ENCODE assay signal across 2 cellular contexts in the genomic region with DNA sequence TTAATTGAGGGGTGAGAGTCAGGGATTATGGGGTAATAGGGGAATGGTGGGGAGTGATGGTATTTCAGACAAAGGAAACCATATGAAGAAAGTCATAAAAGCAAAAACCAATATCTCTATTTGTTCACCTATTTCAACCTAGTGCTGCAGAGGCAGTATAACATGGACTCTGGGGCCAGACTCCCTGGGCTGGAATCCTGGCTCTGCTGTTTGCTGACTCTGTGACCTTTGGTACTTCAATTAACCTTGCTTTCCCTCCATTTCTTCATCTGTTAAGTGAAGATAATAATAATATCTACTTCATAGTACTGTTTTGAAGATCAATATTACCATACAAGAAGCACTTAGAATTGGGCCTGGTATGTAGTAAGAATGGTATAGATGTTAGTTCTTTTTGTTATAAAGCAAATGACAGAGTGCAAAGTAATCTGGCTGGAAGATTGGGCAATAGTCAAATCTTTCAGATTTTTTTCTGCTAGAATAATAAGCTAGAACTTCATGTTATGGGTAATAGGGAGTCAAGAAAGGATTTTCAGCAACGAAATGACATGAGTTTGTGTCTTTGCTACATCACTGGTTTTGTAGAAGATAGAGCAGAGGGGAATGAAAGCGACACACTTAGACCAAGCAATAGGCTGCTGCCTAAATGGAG.
A peak's percentile ranks its signal among the peaks of the same experiment; 100 is the strongest.
TF ChIP-seq lines count a peak whose summit lies in the region.

No MANE protein-coding gene starts in this region.

TF ChIP-seq in HepG2, 621 proteins besides CTCF, POLR2A, EP300 and RAD21 (continues in another document):
- TF ChIP-seq HNRNPK (IDR thresholded peaks at IDR 0.05; ENCODE audit: low read depth, low read length, poor library complexity, severe bottlenecking) (peak; percentile 78), ZMYM4 (CRISPR knock-in tag; IDR thresholded peaks at IDR 0.05) (0 out of 2 replicates have a peak, but pooled peaks have one; percentile 38), FOXA3 (CRISPR knock-in tag; IDR thresholded peaks at IDR 0.05) (peak; percentile 22; the same call in 1 of the 2 replicates), RBM22 (optimal IDR thresholded peaks at IDR 0.05; ENCODE audit: low read length) (no peak), NR2F6 (IDR thresholded peaks at IDR 0.05) (peak; percentile 64), NR2F6 (CRISPR knock-in tag; IDR thresholded peaks at IDR 0.05) (peak; percentile 58), CEBPB (IDR thresholded peaks at IDR 0.05; ENCODE audit: borderline replicate concordance, low read depth, low read length) (peak; percentile 75), MIXL1 (CRISPR knock-in tag; IDR thresholded peaks at IDR 0.05) (0 out of 2 replicates have a peak, but pooled peaks have one; percentile 52), CHD4 (IDR thresholded peaks at IDR 0.05; ENCODE audit: borderline replicate concordance, low read length) (peak; percentile 45; the same call in 1 of the 2 replicates), ATRX (CRISPR knock-in tag; IDR thresholded peaks at IDR 0.05; ENCODE audit: borderline replicate concordance) (no peak), ARID5B (CRISPR knock-in tag; IDR thresholded peaks at IDR 0.05) (peak; percentile 20; the same call in 1 of the 2 replicates), MIER2 (CRISPR knock-in tag; IDR thresholded peaks at IDR 0.05) (no peak)
- TF ChIP-seq, protein P1, sequence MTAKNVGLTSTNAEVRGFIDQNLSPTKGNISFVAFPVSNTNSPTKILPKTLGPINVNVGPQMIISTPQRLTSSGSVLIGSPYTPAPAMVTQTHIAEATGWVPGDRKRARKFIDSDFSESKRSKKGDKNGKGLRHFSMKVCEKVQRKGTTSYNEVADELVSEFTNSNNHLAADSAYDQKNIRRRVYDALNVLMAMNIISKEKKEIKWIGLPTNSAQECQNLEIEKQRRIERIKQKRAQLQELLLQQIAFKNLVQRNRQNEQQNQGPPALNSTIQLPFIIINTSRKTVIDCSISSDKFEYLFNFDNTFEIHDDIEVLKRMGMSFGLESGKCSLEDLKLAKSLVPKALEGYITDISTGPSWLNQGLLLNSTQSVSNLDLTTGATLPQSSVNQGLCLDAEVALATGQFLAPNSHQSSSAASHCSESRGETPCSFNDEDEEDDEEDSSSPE (CRISPR knock-in tag; IDR thresholded peaks at IDR 0.05): 0 out of 2 replicates have a peak, but pooled peaks have one; percentile 5
- TF ChIP-seq, protein P2, sequence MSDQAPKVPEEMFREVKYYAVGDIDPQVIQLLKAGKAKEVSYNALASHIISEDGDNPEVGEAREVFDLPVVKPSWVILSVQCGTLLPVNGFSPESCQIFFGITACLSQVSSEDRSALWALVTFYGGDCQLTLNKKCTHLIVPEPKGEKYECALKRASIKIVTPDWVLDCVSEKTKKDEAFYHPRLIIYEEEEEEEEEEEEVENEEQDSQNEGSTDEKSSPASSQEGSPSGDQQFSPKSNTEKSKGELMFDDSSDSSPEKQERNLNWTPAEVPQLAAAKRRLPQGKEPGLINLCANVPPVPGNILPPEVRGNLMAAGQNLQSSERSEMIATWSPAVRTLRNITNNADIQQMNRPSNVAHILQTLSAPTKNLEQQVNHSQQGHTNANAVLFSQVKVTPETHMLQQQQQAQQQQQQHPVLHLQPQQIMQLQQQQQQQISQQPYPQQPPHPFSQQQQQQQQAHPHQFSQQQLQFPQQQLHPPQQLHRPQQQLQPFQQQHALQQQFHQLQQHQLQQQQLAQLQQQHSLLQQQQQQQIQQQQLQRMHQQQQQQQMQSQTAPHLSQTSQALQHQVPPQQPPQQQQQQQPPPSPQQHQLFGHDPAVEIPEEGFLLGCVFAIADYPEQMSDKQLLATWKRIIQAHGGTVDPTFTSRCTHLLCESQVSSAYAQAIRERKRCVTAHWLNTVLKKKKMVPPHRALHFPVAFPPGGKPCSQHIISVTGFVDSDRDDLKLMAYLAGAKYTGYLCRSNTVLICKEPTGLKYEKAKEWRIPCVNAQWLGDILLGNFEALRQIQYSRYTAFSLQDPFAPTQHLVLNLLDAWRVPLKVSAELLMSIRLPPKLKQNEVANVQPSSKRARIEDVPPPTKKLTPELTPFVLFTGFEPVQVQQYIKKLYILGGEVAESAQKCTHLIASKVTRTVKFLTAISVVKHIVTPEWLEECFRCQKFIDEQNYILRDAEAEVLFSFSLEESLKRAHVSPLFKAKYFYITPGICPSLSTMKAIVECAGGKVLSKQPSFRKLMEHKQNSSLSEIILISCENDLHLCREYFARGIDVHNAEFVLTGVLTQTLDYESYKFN (CRISPR knock-in tag; conservative IDR thresholded peaks at IDR 0.05): peak; percentile 33; the same call in 1 of the 2 replicates

TF ChIP-seq in GM12891, 5 proteins besides CTCF, POLR2A, EP300 and RAD21:
- no peak for TF ChIP-seq POU2F2 (IDR thresholded peaks at IDR 0.05; ENCODE audit: low read depth, low read length)
- TF ChIP-seq SPI1 (IDR thresholded peaks at IDR 0.05; ENCODE audit: low read depth, low read length): no peak
- TF ChIP-seq POLR2AphosphoS5 (IDR thresholded peaks at IDR 0.05; ENCODE audit: low read depth, low read length): no peak
- no peak for TF ChIP-seq TAF1 (IDR thresholded peaks at IDR 0.05; ENCODE audit: low read depth, low read length)
